ENCODE assay signal across 8 cellular contexts in the genomic region with DNA sequence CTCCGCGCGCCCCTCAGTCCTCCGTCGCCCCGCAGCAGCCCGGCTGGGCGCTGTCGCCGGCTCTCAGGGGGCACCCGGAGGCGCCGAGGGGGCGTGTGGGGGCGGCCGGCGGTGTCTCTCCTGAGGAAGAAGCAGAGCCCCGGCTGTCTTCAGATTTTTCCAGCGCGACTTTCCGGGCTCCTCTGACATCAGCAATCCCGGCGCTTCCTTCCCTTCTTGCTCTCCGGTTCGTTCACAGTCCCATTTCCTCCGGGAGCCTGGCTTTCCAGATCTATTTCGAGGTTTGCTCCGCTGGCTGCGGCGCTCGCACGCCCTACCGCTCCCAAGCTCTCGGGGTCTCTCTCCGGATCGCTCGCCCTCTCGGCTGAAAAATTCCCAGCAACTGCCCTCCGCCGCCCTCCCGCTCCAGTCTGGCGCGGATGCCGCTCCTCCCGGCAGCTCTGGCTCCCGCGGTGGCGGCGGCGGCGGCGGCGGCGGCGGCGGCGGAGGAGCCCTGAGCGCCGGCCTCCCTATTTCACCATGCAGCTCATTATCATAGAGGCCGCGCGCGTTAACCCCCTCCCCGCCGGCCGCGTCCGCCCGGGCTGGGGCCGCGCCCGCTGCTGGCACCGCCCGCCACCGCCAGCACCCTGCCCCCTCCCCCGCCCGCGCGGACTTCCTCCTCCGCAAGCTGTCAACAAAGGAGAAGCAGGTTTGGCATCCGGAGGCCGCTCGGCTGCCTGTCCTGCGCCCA. TPM values are rescaled to one million over a fixed set of nuclear protein-coding genes. Genes with fewer than 3 reads are reported as not detected.
DNase-seq lines count a peak whose midpoint lies in the region; ATAC-seq and TF ChIP-seq lines count a peak whose summit lies in the region.

Gene PLXNA2, minus strand, starts transcription at position 534 of the 733 bp plus-strand sequence. CDS start 26,462 bp downstream, outside the sequence.

- CTCF ChIA-PET in Calu3 (lab: Charles Lee): interaction anchor here (0.9 to 5.4 kb wide), 13 partner anchors 8 to 246 kb away, joined by 3 to 131 read pairs (median 6); no protein-coding TSS in a partner anchor

- H3K9me3 Mint-ChIP-seq in Calu3 (ENCODE audit: low read depth, unreplicated experiment): no peaks in the 10 kb centered on the region
- no peaks in the 10 kb centered on the region for H3K9me3 Mint-ChIP-seq in activated CD4-positive, alpha-beta T cell treated with anti-CD3 and anti-CD28 coated beads, Interleukin-2, amount 10 ng/mL, durations not matched to agents 24 days and 14 days

- BruUV-seq in Calu3 (replicated peaks; lab: Mats Ljungman, UMichigan): no TSS peak

- intact Hi-C loops in Calu3 (cut with micrococcal nuclease; ENCODE audit: unreplicated experiment) (no loop called here), left colon (cut with DNase I, micrococcal nuclease) (loop anchor here (10.0 kb wide), 2 partner anchors 109 to 219 kb away; no protein-coding TSS in a partner anchor)
- intact Hi-C loops in activated CD4-positive, alpha-beta T cell treated with anti-CD3 and anti-CD28 coated beads, Interleukin-2, amount 10 ng/mL, durations not matched to agents 24 days and 14 days (cut with micrococcal nuclease): loop anchor here (10.0 kb wide), 1 partner anchor 359 kb away; no protein-coding TSS in a partner anchor

- peak; percentile 39 for ATAC-seq in HG02798 (IDR thresholded peaks at IDR 0.05; ENCODE audit: poor library complexity, unreplicated experiment)
- ATAC-seq in left colon: peak; percentile 78
- ATAC-seq in HG03520 (IDR thresholded peaks at IDR 0.05; ENCODE audit: unreplicated experiment): no peak

- peak within 1 kb of the TSS; percentile 93 for H3K4me3 Mint-ChIP-seq in Calu3 (ENCODE audit: low read depth, unreplicated experiment)
- peak within 1 kb of the TSS; percentile 85 for H3K4me3 Mint-ChIP-seq in activated CD4-positive, alpha-beta T cell treated with anti-CD3 and anti-CD28 coated beads, Interleukin-2, amount 10 ng/mL, durations not matched to agents 24 days and 14 days

- peaks cover 8% of the 10 kb centered on the region for H3K27me3 Mint-ChIP-seq in Calu3 (ENCODE audit: unreplicated experiment)
- peaks cover 58% of the 10 kb centered on the region for H3K27me3 Mint-ChIP-seq in activated CD4-positive, alpha-beta T cell treated with anti-CD3 and anti-CD28 coated beads, Interleukin-2, amount 10 ng/mL, durations not matched to agents 24 days and 14 days

- H3K4me1 Mint-ChIP-seq in Calu3 (ENCODE audit: low read depth, unreplicated experiment): peaks cover 30% of the 10 kb centered on the region
- H3K4me1 Mint-ChIP-seq in activated CD4-positive, alpha-beta T cell treated with anti-CD3 and anti-CD28 coated beads, Interleukin-2, amount 10 ng/mL, durations not matched to agents 24 days and 14 days: peaks cover 12% of the 10 kb centered on the region

- H3K36me3 Mint-ChIP-seq in Calu3 (ENCODE audit: insufficient read depth, unreplicated experiment): peaks cover 22% of the 10 kb centered on the region
- no peaks in the 10 kb centered on the region for H3K36me3 Mint-ChIP-seq in activated CD4-positive, alpha-beta T cell treated with anti-CD3 and anti-CD28 coated beads, Interleukin-2, amount 10 ng/mL, durations not matched to agents 24 days and 14 days (ENCODE audit: low read depth)

- DNase-seq in Calu3 (peak; percentile 91), NCI-H446 treated with DMSO at 0.1 percent for 48 hours (lab: John Stamatoyannopoulos, UW) (peak; percentile 60), cortex of kidney (lab: John Stamatoyannopoulos, UW) (peak; percentile 24), left colon (peak; percentile 93 to 95)
- peak; percentile 88 for DNase-seq in activated CD4-positive, alpha-beta T cell treated with anti-CD3 and anti-CD28 coated beads, Interleukin-2, amount 10 ng/mL, durations not matched to agents 24 days and 14 days
- peak; percentile 35 for DNase-seq in stimulated activated CD4-positive, alpha-beta T cell treated with anti-CD3 and anti-CD28 coated beads, Interleukin-2, amount 100 ng/mL, for 4 hours (ENCODE audit: low read depth)

- no peak for TF ChIP-seq CTCF in Calu3 (IDR thresholded peaks at IDR 0.05; ENCODE audit: unreplicated experiment)

- peak within 1 kb of the TSS; percentile 25 for H3K27ac Mint-ChIP-seq in Calu3 (ENCODE audit: unreplicated experiment)
- H3K27ac Mint-ChIP-seq in activated CD4-positive, alpha-beta T cell treated with anti-CD3 and anti-CD28 coated beads, Interleukin-2, amount 10 ng/mL, durations not matched to agents 24 days and 14 days: no peak within 1 kb of the TSS

RNA-seq across cellular contexts. Expression of gene PLXNA2, which starts in this region (rescaled TPM):
- total RNA-seq in Calu3 (2022) (16.2 and 21.9 TPM in 2 replicates), left colon (100 to 1,000 TPM in 1 of 2 donors, 10 to 100 TPM in 1; 89.3 to 103 TPM)
- total RNA-seq in activated CD4-positive, alpha-beta T cell treated with anti-CD3 and anti-CD28 coated beads, Interleukin-2, amount 10 ng/mL, durations not matched to agents 24 days and 14 days: not detected in 2 replicates

Comparison
In these comparisons a context has a peak if more than half of its experiments do, and no peak if none do; other contexts are left out.
1. RNA of gene PLXNA2 (total RNA-seq): 89.3 to 103 TPM in left colon and 16.2 to 21.9 TPM in Calu3; not detected in activated CD4-positive, alpha-beta T cell treated with anti-CD3 and anti-CD28 coated beads, Interleukin-2, amount 10 ng/mL, durations not matched to agents 24 days and 14 days; every median in the first group is over 10 times any median in the second.
2. Peak in DNase-seq in activated CD4-positive, alpha-beta T cell treated with anti-CD3 and anti-CD28 coated beads, Interleukin-2, amount 10 ng/mL, durations not matched to agents 24 days and 14 days; RNA of the gene not detected or under 1 TPM.
3. DNase-seq: peak in every context shown above with its lines; median percentile 94 in left colon; 91 in Calu3; 88 in activated CD4-positive, alpha-beta T cell treated with anti-CD3 and anti-CD28 coated beads, Interleukin-2, amount 10 ng/mL, durations not matched to agents 24 days and 14 days; 60 in NCI-H446 treated with DMSO at 0.1 percent for 48 hours; 35 in stimulated activated CD4-positive, alpha-beta T cell treated with anti-CD3 and anti-CD28 coated beads, Interleukin-2, amount 100 ng/mL, for 4 hours; 24 in cortex of kidney.